16 cellular contexts compared by ENCODE assay signal in the genomic region with DNA sequence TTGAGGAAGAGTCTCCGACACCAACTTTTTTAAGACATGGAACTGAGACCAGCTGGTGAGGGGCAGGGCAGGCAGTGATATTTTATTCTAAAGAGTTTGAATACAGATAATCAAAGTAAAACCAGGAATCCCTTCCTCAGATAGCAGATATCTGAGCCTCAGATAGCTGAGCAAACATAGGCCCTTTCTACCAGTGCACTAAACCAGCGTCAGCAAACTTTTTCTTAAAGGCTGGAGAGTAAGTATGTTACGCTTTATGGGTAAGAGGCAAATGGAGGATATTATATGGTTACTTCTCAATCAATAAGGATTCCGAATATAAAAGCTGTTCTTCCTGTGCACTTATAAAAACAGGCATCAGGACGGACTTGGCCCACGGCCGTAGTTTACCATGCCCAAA.
DNase-seq lines count a peak whose midpoint lies in the region; ATAC-seq and TF ChIP-seq lines count a peak whose summit lies in the region.
"Had no signal": no experiment of that assay in that cellular context is flagged by ENCODE, and none has a peak within 500 bp of the region (broad histone marks: within the 10 kb centered on the region; RNA-seq: fewer than 3 reads in every experiment).

No MANE protein-coding gene starts in this region.

- no peak overlapping the region for H2BK120ac ChIP-seq in mesenchymal stem cell (ENCODE audit: low read depth, low read length)

- TF ChIP-seq CTCF in colonic mucosa (IDR thresholded peaks at IDR 0.05) = no peak
- no peak for TF ChIP-seq CTCF in transverse colon (IDR thresholded peaks at IDR 0.05)
- no peak for TF ChIP-seq CTCF in foreskin keratinocyte (conservative IDR thresholded peaks at IDR 0.05)

- no peak overlapping the region for H2BK12ac ChIP-seq in mesenchymal stem cell (ENCODE audit: low read length in 2 of 2)

- H3K27me3 ChIP-seq in colonic mucosa (no peaks in the 10 kb centered on the region), mesenchymal stem cell (ENCODE audit: control insufficient read depth in 1 of 2, insufficient read depth in 1 of 2, low read length in 2 of 2) (no peaks in the 10 kb centered on the region), transverse colon (no peaks in the 10 kb centered on the region), foreskin keratinocyte (no peaks in the 10 kb centered on the region)

- H3K27ac ChIP-seq in colonic mucosa = peak overlapping the region; percentile 36
- H3K27ac ChIP-seq in mesenchymal stem cell (ENCODE audit: low read length, poor library complexity, severe bottlenecking) = no peak overlapping the region
- H3K27ac ChIP-seq in transverse colon = peak overlapping the region in 3 of 4 donors; percentile 35 to 41 (median 41)
- H3K27ac ChIP-seq in foreskin keratinocyte = no peak overlapping the region
- H3K27ac ChIP-seq: GM23248 had no signal

- no peak overlapping the region for H4K91ac ChIP-seq in mesenchymal stem cell (ENCODE audit: low read length)

- H3K79me1 ChIP-seq in mesenchymal stem cell (replicated peaks; ENCODE audit: low read length, poor library complexity, severe bottlenecking) = no peaks in the 10 kb centered on the region

- H2BK5ac ChIP-seq in mesenchymal stem cell (ENCODE audit: low read depth, low read length, poor library complexity, severe bottlenecking) = no peak overlapping the region

- H3K9me3 ChIP-seq in colonic mucosa (no peaks in the 10 kb centered on the region), mesenchymal stem cell (ENCODE audit: control insufficient read depth, low read length) (no peaks in the 10 kb centered on the region), transverse colon (no peaks in the 10 kb centered on the region)

- no peak overlapping the region for H3K4ac ChIP-seq in mesenchymal stem cell (ENCODE audit: low read depth in 1 of 2, low read length in 2 of 2)

- no peak overlapping the region for H2AFZ ChIP-seq in mesenchymal stem cell (ENCODE audit: low read depth, low read length)
- H2AFZ ChIP-seq: GM23248 had no signal

- ATAC-seq in HG03159 (IDR thresholded peaks at IDR 0.05; ENCODE audit: unreplicated experiment) (no peak), foreskin keratinocyte (no peak)

- H3K23ac ChIP-seq in mesenchymal stem cell (ENCODE audit: low read length in 2 of 2) = no peak overlapping the region

- H2AK5ac ChIP-seq in mesenchymal stem cell (ENCODE audit: low read length, severe bottlenecking) = peak overlapping the region; percentile 57

- no peak for TF ChIP-seq EP300 in transverse colon (IDR thresholded peaks at IDR 0.05; ENCODE audit: low read depth)

- WGBS in mesenchymal stem cell = 100% methylated on average over 6 of the region's 7 CpGs
- whole genome bisulfite sequencing in transverse colon (ENCODE audit: low coverage in 1 of 2), 2 donors = 54 to 55% methylated on average over 7 of the region's 7 CpGs

- TF ChIP-seq POLR2A in transverse colon (IDR thresholded peaks at IDR 0.05) = no peak

- no peak for DNase-seq in colonic mucosa
- DNase-seq in mesenchymal stem cell = no peak
- DNase-seq in transverse colon = no peak
- no peak for DNase-seq in hippocampal formation (lab: John Stamatoyannopoulos, UW)
- DNase-seq in foreskin keratinocyte = no peak
- DNase-seq: C1 segment of cervical spinal cord; Calu3; CD4-positive, alpha-beta memory T cell; COR-L47; DMS53; DMS79 treated with DMSO at 0.1 percent for 48 hours; GF-D8; GM23248; H7; HCEC 1CT had no signal

- in situ Hi-C loops in transverse colon (cut with MboI; ENCODE audit: low pct_ligation_motif_present in 1 of 4, low pct_unique_long_range_greater_than_20kb in 1 of 4, low sequenced_read_pairs in 3 of 4) = no loop called here

- intact Hi-C loops in colonic mucosa (cut with DNase I) = no loop called here
- intact Hi-C loops in transverse colon (cut with DNase I; ENCODE audit: low total_unique reads) = no loop called here

- no peak overlapping the region for H3K18ac ChIP-seq in mesenchymal stem cell (ENCODE audit: low read depth in 1 of 2, low read length in 2 of 2)

- H3K4me3 ChIP-seq in colonic mucosa (no peak overlapping the region), mesenchymal stem cell (ENCODE audit: insufficient read depth in 1 of 2, low read depth in 1 of 2, low read length in 2 of 2) (no peak overlapping the region), transverse colon (no peak overlapping the region)
- H3K4me3 ChIP-seq: GM23248 had no signal

- H3K4me2 ChIP-seq in mesenchymal stem cell (ENCODE audit: low read length, poor library complexity, severe bottlenecking) = no peak overlapping the region

- H2BK15ac ChIP-seq in mesenchymal stem cell (ENCODE audit: low read depth, poor library complexity, severe bottlenecking) = no peak overlapping the region

- H3K4me1 ChIP-seq in colonic mucosa (no peaks in the 10 kb centered on the region), mesenchymal stem cell (ENCODE audit: control insufficient read depth, insufficient read depth, low read depth, low read length) (peaks cover 3% of the 10 kb centered on the region), transverse colon (no peaks in the 10 kb centered on the region), foreskin keratinocyte (peaks cover 12% of the 10 kb centered on the region)

- H4K8ac ChIP-seq in mesenchymal stem cell (ENCODE audit: low read length) = no peak overlapping the region

- no peak overlapping the region for H3K9ac ChIP-seq in colonic mucosa (ENCODE audit: low read depth in 2 of 2, low read length in 2 of 2)
- no peak overlapping the region for H3K9ac ChIP-seq in mesenchymal stem cell (ENCODE audit: low read length)
- H3K9ac ChIP-seq: GM23248 had no signal

- H3K36me3 ChIP-seq in colonic mucosa (no peaks in the 10 kb centered on the region), mesenchymal stem cell (ENCODE audit: control insufficient read depth in 1 of 2, insufficient read depth in 2 of 2, low read depth in 1 of 2, low read length in 2 of 2) (no peaks in the 10 kb centered on the region), transverse colon (no peaks in the 10 kb centered on the region)

- no peak overlapping the region for H3K14ac ChIP-seq in mesenchymal stem cell (ENCODE audit: low read length in 2 of 2)

Comparison
In these comparisons a context has a peak if more than half of its experiments do, and no peak if none do; other contexts are left out.
1. H3K27ac ChIP-seq: peak in colonic mucosa (single experiment) and transverse colon (3 of 4); none in mesenchymal stem cell (single experiment) and foreskin keratinocyte (single experiment).